8 cellular contexts compared by ENCODE assay signal in genomic region chr15:94584833-94585244, GRCh38.
A peak's percentile ranks its signal among the peaks of the same experiment; 100 is the strongest.
DNase-seq lines count a peak whose midpoint lies in the region; ATAC-seq and TF ChIP-seq lines count a peak whose summit lies in the region.

No MANE protein-coding gene starts in this region.

- intact Hi-C loops in spleen (cut with DNase I; ENCODE audit: low total_unique reads) = no loop called here

- no peak for TF ChIP-seq POLR2A in spleen (IDR thresholded peaks at IDR 0.05)
- no peak for TF ChIP-seq POLR2A in suprapubic skin (IDR thresholded peaks at IDR 0.05)

- peaks cover 7% of the 10 kb centered on the region for H4K20me1 ChIP-seq in Loucy (ENCODE audit: insufficient read depth, low read length, poor library complexity, severe bottlenecking)

- peak; percentile 13 for DNase-seq in GM10266 (ENCODE audit: extremely low spot score)
- no peak for DNase-seq in spleen
- DNase-seq in cerebellar nuclear complex (lab: John Stamatoyannopoulos, UW) = no peak
- no peak for DNase-seq in suprapubic skin (ENCODE audit: low spot score in 2 of 2)
- no peak for DNase-seq in HuH-7 (ENCODE audit: low spot score)

- H3K36me3 ChIP-seq in Loucy (ENCODE audit: insufficient read depth, low read length) (no peaks in the 10 kb centered on the region), spleen (no peaks in the 10 kb centered on the region), suprapubic skin (no peaks in the 10 kb centered on the region)

- H3K4me3 Mint-ChIP-seq in activated T-helper 17 cell treated with anti-CD3 and anti-CD28 coated beads, Interleukin-2, amount 50 U/mL, for 72 hours = peak overlapping the region; percentile 42

- H3K9me3 Mint-ChIP-seq in activated T-helper 17 cell treated with anti-CD3 and anti-CD28 coated beads, Interleukin-2, amount 50 U/mL, for 72 hours = no peaks in the 10 kb centered on the region

- H3K4me1 ChIP-seq in Loucy (ENCODE audit: insufficient read depth, low read length, poor library complexity, severe bottlenecking) (peaks cover 18% of the 10 kb centered on the region), spleen (peaks cover 0 to 50% (median 34%) of the 10 kb centered on the region in 6 donors), suprapubic skin (no peaks in the 10 kb centered on the region)

- H3K4me1 Mint-ChIP-seq in activated T-helper 17 cell treated with anti-CD3 and anti-CD28 coated beads, Interleukin-2, amount 50 U/mL, for 72 hours = peaks cover 19% of the 10 kb centered on the region

- TF ChIP-seq CTCF in GM10266 (IDR thresholded peaks at IDR 0.05; ENCODE audit: control insufficient read depth, insufficient read depth, low read depth, missing control alignments) = no peak
- no peak for TF ChIP-seq CTCF in Loucy (conservative IDR thresholded peaks at IDR 0.05; ENCODE audit: low read length)
- TF ChIP-seq CTCF in spleen (IDR thresholded peaks at IDR 0.05 in 8 of 11, conservative IDR thresholded peaks at IDR 0.05 in 3 of 11) = no peak
- no peak for TF ChIP-seq CTCF in suprapubic skin (IDR thresholded peaks at IDR 0.05)

- no peaks in the 10 kb centered on the region for H3F3A ChIP-seq in Loucy (ENCODE audit: low read depth)

- H3K27me3 ChIP-seq in Loucy (ENCODE audit: insufficient read depth, low read length, poor library complexity, severe bottlenecking) (peaks cover 88% of the 10 kb centered on the region), spleen (replicated peaks in 1 of 7) (peaks cover 0 to 94% (median 6%) of the 10 kb centered on the region in 7 donors), suprapubic skin (no peaks in the 10 kb centered on the region)

- 4 to 16% (median 10%) methylated on average over 11 of the region's 11 CpGs for WGBS in spleen, 5 donors
- WGBS in suprapubic skin = 27% methylated on average over 11 of the region's 11 CpGs

- H3K9me2 ChIP-seq in Loucy (replicated peaks; ENCODE audit: low read depth, low read length) = no peaks in the 10 kb centered on the region

- H3K9me3 ChIP-seq in Loucy (ENCODE audit: insufficient read depth, low read depth, low read length) (no peaks in the 10 kb centered on the region), spleen (no peaks in the 10 kb centered on the region), suprapubic skin (no peaks in the 10 kb centered on the region)

- ATAC-seq in GM21619 (IDR thresholded peaks at IDR 0.05; ENCODE audit: unreplicated experiment) = peak; percentile 81
- ATAC-seq in activated T-helper 17 cell treated with anti-CD3 and anti-CD28 coated beads, Interleukin-2, amount 50 U/mL, for 72 hours (replicated peaks) = peak; percentile 90

- H3K79me2 ChIP-seq in Loucy (ENCODE audit: insufficient read depth, low read length) = no peaks in the 10 kb centered on the region

- no peak overlapping the region for H2AFZ ChIP-seq in Loucy (ENCODE audit: low read length)

- peaks cover 51% of the 10 kb centered on the region for H3K27me3 Mint-ChIP-seq in activated T-helper 17 cell treated with anti-CD3 and anti-CD28 coated beads, Interleukin-2, amount 50 U/mL, for 72 hours

- H3K4me3 ChIP-seq in Loucy (ENCODE audit: low read length, poor library complexity, severe bottlenecking) = peak overlapping the region; percentile 38
- H3K4me3 ChIP-seq in spleen = peak overlapping the region in 2 of 8 donors; percentile 5 to 32
- H3K4me3 ChIP-seq in suprapubic skin = no peak overlapping the region

- H3K27ac ChIP-seq in spleen = peak overlapping the region in 7 of 8 donors; percentile 52 to 79 (median 67)
- no peak overlapping the region for H3K27ac ChIP-seq in suprapubic skin

- H3K4me2 ChIP-seq in Loucy (ENCODE audit: low read depth, low read length, poor library complexity, severe bottlenecking) = peak overlapping the region; percentile 62

- H3K36me3 Mint-ChIP-seq in activated T-helper 17 cell treated with anti-CD3 and anti-CD28 coated beads, Interleukin-2, amount 50 U/mL, for 72 hours (ENCODE audit: low read depth) = no peaks in the 10 kb centered on the region

- no peak for TF ChIP-seq EP300 in suprapubic skin (IDR thresholded peaks at IDR 0.05)

- no peak overlapping the region for H3K9ac ChIP-seq in Loucy (ENCODE audit: low read depth, low read length, poor library complexity, severe bottlenecking)

- H3K27ac Mint-ChIP-seq in activated T-helper 17 cell treated with anti-CD3 and anti-CD28 coated beads, Interleukin-2, amount 50 U/mL, for 72 hours = no peak overlapping the region
